ENCODE assay signal across 1 cellular context in the genomic region with DNA sequence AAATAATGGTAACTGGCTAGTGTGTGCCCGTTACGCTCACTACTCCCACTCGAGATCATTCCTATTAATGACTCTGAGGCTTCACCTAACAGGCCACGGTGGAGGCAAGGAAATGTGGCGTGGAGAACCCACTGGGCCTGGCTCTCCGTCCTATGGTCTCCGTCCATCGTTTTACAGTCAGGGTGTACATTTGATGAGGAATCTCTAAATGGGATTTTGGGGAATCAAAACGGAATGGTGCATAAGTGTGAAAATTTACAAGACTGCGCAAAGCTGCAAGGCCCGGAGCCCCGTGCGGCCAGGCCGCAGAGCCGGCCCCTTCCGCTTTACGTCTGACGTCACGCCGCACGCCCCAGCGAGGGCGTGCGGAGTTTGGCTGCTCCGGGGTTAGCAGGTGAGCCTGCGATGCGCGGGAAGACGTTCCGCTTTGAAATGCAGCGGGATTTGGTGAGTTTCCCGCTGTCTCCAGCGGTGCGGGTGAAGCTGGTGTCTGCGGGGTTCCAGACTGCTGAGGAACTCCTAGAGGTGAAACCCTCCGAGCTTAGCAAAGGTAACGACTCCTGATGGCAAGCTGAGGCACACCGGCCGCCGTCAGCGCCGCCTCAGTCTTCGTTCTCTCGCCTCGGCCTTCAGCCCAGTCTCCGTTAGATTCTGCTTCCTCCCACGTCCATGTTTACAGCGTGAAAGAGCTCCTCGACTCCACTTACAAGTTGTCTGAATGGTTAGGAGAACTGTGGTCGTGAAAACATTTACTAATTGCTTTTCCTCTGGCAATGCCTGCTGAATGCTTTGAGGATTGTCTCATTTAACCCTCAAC.
TF ChIP-seq lines count a peak whose summit lies in the region.

A gene (plus strand): TSS at position 364 of the 817 bp plus-strand sequence. CDS start 42 bp downstream, at position 406.

TF ChIP-seq in HepG2, 621 proteins besides CTCF, POLR2A, EP300 and RAD21 (continued from another document and continues in another):
- TF ChIP-seq, protein P1, sequence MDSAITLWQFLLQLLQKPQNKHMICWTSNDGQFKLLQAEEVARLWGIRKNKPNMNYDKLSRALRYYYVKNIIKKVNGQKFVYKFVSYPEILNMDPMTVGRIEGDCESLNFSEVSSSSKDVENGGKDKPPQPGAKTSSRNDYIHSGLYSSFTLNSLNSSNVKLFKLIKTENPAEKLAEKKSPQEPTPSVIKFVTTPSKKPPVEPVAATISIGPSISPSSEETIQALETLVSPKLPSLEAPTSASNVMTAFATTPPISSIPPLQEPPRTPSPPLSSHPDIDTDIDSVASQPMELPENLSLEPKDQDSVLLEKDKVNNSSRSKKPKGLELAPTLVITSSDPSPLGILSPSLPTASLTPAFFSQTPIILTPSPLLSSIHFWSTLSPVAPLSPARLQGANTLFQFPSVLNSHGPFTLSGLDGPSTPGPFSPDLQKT (CRISPR knock-in tag; IDR thresholded peaks at IDR 0.05; ENCODE audit: borderline replicate concordance): peak; percentile 70; the same call in 1 of the 2 replicates
- TF ChIP-seq, protein P2, sequence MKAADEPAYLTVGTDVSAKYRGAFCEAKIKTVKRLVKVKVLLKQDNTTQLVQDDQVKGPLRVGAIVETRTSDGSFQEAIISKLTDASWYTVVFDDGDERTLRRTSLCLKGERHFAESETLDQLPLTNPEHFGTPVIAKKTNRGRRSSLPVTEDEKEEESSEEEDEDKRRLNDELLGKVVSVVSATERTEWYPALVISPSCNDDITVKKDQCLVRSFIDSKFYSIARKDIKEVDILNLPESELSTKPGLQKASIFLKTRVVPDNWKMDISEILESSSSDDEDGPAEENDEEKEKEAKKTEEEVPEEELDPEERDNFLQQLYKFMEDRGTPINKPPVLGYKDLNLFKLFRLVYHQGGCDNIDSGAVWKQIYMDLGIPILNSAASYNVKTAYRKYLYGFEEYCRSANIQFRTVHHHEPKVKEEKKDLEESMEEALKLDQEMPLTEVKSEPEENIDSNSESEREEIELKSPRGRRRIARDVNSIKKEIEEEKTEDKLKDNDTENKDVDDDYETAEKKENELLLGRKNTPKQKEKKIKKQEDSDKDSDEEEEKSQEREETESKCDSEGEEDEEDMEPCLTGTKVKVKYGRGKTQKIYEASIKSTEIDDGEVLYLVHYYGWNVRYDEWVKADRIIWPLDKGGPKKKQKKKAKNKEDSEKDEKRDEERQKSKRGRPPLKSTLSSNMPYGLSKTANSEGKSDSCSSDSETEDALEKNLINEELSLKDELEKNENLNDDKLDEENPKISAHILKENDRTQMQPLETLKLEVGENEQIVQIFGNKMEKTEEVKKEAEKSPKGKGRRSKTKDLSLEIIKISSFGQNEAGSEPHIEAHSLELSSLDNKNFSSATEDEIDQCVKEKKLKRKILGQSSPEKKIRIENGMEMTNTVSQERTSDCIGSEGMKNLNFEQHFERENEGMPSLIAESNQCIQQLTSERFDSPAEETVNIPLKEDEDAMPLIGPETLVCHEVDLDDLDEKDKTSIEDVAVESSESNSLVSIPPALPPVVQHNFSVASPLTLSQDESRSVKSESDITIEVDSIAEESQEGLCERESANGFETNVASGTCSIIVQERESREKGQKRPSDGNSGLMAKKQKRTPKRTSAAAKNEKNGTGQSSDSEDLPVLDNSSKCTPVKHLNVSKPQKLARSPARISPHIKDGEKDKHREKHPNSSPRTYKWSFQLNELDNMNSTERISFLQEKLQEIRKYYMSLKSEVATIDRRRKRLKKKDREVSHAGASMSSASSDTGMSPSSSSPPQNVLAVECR (CRISPR knock-in tag; IDR thresholded peaks at IDR 0.05; ENCODE audit: borderline replicate concordance): peak; percentile 92
- TF ChIP-seq, protein P3, sequence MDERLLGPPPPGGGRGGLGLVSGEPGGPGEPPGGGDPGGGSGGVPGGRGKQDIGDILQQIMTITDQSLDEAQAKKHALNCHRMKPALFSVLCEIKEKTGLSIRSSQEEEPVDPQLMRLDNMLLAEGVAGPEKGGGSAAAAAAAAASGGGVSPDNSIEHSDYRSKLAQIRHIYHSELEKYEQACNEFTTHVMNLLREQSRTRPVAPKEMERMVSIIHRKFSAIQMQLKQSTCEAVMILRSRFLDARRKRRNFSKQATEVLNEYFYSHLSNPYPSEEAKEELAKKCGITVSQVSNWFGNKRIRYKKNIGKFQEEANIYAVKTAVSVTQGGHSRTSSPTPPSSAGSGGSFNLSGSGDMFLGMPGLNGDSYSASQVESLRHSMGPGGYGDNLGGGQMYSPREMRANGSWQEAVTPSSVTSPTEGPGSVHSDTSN (CRISPR knock-in tag; IDR thresholded peaks at IDR 0.05): no peak
- TF ChIP-seq, protein P4, sequence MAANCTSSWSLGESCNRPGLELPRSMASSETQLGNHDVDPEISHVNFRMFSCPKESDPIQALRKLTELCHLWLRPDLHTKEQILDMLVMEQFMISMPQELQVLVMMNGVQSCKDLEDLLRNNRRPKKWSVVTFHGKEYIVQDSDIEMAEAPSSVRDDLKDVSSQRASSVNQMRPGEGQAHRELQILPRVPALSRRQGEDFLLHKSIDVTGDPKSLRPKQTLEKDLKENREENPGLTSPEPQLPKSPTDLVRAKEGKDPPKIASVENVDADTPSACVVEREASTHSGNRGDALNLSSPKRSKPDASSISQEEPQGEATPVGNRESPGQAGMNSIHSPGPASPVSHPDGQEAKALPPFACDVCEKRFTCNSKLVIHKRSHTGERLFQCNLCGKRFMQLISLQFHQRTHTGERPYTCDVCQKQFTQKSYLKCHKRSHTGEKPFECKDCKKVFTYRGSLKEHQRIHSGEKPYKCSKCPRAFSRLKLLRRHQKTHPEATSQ (CRISPR knock-in tag; IDR thresholded peaks at IDR 0.05; ENCODE audit: borderline replicate concordance): peak; percentile 97
- TF ChIP-seq, protein P5, sequence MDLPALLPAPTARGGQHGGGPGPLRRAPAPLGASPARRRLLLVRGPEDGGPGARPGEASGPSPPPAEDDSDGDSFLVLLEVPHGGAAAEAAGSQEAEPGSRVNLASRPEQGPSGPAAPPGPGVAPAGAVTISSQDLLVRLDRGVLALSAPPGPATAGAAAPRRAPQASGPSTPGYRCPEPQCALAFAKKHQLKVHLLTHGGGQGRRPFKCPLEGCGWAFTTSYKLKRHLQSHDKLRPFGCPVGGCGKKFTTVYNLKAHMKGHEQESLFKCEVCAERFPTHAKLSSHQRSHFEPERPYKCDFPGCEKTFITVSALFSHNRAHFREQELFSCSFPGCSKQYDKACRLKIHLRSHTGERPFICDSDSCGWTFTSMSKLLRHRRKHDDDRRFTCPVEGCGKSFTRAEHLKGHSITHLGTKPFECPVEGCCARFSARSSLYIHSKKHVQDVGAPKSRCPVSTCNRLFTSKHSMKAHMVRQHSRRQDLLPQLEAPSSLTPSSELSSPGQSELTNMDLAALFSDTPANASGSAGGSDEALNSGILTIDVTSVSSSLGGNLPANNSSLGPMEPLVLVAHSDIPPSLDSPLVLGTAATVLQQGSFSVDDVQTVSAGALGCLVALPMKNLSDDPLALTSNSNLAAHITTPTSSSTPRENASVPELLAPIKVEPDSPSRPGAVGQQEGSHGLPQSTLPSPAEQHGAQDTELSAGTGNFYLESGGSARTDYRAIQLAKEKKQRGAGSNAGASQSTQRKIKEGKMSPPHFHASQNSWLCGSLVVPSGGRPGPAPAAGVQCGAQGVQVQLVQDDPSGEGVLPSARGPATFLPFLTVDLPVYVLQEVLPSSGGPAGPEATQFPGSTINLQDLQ (CRISPR knock-in tag; IDR thresholded peaks at IDR 0.05): no peak; the same call in 1 of the 2 replicates
- TF ChIP-seq MXD4 (CRISPR knock-in tag; IDR thresholded peaks at IDR 0.05) (peak; percentile 93), ZBTB20 (CRISPR knock-in tag; IDR thresholded peaks at IDR 0.05; ENCODE audit: borderline replicate concordance, low read depth) (peak; percentile 49; the same call in 1 of the 2 replicates), KLF11 (CRISPR knock-in tag; IDR thresholded peaks at IDR 0.05) (peak; percentile 90; the same call in 1 of the 2 replicates), NFYB (CRISPR knock-in tag; IDR thresholded peaks at IDR 0.05) (peak; percentile 69), ZKSCAN5 (CRISPR knock-in tag; IDR thresholded peaks at IDR 0.05) (no peak), ZNF782 (CRISPR knock-in tag; IDR thresholded peaks at IDR 0.05; ENCODE audit: borderline replicate concordance) (peak; percentile 98; the same call in 1 of the 2 replicates), ZNF350 (CRISPR knock-in tag; IDR thresholded peaks at IDR 0.05; ENCODE audit: borderline replicate concordance, low read depth) (peak; percentile 95; the same call in 1 of the 2 replicates), ZNF17 (CRISPR knock-in tag; IDR thresholded peaks at IDR 0.05) (no peak; the same call in 1 of the 2 replicates), ZNF292 (CRISPR knock-in tag; IDR thresholded peaks at IDR 0.05; ENCODE audit: borderline replicate concordance, low read depth) (peak; percentile 59; the same call in 1 of the 2 replicates), ZNF136 (CRISPR knock-in tag; IDR thresholded peaks at IDR 0.05; ENCODE audit: low read depth) (peak; percentile 93), FOXM1 (CRISPR knock-in tag; IDR thresholded peaks at IDR 0.05) (peak; percentile 55; the same call in 1 of the 2 replicates), ZNF296 (CRISPR knock-in tag; conservative IDR thresholded peaks at IDR 0.05) (no peak), ZNF546 (CRISPR knock-in tag; conservative IDR thresholded peaks at IDR 0.05) (peak; percentile 99), KAT2B (IDR thresholded peaks at IDR 0.05; ENCODE audit: borderline replicate concordance, low read depth, low read length) (no peak), SYNCRIP (IDR thresholded peaks at IDR 0.05; ENCODE audit: insufficient read depth, low read depth, low read length) (no peak), KLF6 (CRISPR knock-in tag; IDR thresholded peaks at IDR 0.05) (peak; percentile 98), ZNF615 (CRISPR knock-in tag; IDR thresholded peaks at IDR 0.05; ENCODE audit: borderline replicate concordance) (no peak), HOXA7 (CRISPR knock-in tag; IDR thresholded peaks at IDR 0.05) (no peak)
- TF ChIP-seq, protein P6, sequence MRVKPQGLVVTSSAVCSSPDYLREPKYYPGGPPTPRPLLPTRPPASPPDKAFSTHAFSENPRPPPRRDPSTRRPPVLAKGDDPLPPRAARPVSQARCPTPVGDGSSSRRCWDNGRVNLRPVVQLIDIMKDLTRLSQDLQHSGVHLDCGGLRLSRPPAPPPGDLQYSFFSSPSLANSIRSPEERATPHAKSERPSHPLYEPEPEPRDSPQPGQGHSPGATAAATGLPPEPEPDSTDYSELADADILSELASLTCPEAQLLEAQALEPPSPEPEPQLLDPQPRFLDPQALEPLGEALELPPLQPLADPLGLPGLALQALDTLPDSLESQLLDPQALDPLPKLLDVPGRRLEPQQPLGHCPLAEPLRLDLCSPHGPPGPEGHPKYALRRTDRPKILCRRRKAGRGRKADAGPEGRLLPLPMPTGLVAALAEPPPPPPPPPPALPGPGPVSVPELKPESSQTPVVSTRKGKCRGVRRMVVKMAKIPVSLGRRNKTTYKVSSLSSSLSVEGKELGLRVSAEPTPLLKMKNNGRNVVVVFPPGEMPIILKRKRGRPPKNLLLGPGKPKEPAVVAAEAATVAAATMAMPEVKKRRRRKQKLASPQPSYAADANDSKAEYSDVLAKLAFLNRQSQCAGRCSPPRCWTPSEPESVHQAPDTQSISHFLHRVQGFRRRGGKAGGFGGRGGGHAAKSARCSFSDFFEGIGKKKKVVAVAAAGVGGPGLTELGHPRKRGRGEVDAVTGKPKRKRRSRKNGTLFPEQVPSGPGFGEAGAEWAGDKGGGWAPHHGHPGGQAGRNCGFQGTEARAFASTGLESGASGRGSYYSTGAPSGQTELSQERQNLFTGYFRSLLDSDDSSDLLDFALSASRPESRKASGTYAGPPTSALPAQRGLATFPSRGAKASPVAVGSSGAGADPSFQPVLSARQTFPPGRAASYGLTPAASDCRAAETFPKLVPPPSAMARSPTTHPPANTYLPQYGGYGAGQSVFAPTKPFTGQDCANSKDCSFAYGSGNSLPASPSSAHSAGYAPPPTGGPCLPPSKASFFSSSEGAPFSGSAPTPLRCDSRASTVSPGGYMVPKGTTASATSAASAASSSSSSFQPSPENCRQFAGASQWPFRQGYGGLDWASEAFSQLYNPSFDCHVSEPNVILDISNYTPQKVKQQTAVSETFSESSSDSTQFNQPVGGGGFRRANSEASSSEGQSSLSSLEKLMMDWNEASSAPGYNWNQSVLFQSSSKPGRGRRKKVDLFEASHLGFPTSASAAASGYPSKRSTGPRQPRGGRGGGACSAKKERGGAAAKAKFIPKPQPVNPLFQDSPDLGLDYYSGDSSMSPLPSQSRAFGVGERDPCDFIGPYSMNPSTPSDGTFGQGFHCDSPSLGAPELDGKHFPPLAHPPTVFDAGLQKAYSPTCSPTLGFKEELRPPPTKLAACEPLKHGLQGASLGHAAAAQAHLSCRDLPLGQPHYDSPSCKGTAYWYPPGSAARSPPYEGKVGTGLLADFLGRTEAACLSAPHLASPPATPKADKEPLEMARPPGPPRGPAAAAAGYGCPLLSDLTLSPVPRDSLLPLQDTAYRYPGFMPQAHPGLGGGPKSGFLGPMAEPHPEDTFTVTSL (CRISPR knock-in tag; IDR thresholded peaks at IDR 0.05; ENCODE audit: borderline replicate concordance): no peak
- TF ChIP-seq, protein P7, sequence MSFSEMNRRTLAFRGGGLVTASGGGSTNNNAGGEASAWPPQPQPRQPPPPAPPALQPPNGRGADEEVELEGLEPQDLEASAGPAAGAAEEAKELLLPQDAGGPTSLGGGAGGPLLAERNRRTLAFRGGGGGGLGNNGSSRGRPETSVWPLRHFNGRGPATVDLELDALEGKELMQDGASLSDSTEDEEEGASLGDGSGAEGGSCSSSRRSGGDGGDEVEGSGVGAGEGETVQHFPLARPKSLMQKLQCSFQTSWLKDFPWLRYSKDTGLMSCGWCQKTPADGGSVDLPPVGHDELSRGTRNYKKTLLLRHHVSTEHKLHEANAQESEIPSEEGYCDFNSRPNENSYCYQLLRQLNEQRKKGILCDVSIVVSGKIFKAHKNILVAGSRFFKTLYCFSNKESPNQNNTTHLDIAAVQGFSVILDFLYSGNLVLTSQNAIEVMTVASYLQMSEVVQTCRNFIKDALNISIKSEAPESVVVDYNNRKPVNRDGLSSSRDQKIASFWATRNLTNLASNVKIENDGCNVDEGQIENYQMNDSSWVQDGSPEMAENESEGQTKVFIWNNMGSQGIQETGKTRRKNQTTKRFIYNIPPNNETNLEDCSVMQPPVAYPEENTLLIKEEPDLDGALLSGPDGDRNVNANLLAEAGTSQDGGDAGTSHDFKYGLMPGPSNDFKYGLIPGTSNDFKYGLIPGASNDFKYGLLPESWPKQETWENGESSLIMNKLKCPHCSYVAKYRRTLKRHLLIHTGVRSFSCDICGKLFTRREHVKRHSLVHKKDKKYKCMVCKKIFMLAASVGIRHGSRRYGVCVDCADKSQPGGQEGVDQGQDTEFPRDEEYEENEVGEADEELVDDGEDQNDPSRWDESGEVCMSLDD (CRISPR knock-in tag; IDR thresholded peaks at IDR 0.05; ENCODE audit: borderline replicate concordance): peak; percentile 78; the same call in 1 of the 2 replicates
- TF ChIP-seq, protein P8, sequence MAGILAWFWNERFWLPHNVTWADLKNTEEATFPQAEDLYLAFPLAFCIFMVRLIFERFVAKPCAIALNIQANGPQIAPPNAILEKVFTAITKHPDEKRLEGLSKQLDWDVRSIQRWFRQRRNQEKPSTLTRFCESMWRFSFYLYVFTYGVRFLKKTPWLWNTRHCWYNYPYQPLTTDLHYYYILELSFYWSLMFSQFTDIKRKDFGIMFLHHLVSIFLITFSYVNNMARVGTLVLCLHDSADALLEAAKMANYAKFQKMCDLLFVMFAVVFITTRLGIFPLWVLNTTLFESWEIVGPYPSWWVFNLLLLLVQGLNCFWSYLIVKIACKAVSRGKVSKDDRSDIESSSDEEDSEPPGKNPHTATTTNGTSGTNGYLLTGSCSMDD (CRISPR knock-in tag; IDR thresholded peaks at IDR 0.05): peak; percentile 86
- TF ChIP-seq, protein P9, sequence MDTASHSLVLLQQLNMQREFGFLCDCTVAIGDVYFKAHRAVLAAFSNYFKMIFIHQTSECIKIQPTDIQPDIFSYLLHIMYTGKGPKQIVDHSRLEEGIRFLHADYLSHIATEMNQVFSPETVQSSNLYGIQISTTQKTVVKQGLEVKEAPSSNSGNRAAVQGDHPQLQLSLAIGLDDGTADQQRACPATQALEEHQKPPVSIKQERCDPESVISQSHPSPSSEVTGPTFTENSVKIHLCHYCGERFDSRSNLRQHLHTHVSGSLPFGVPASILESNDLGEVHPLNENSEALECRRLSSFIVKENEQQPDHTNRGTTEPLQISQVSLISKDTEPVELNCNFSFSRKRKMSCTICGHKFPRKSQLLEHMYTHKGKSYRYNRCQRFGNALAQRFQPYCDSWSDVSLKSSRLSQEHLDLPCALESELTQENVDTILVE (CRISPR knock-in tag; IDR thresholded peaks at IDR 0.05): peak; percentile 49; the same call in 1 of the 2 replicates
